Comparison of ENCODE assay signal across 10 cellular contexts in the genomic region with DNA sequence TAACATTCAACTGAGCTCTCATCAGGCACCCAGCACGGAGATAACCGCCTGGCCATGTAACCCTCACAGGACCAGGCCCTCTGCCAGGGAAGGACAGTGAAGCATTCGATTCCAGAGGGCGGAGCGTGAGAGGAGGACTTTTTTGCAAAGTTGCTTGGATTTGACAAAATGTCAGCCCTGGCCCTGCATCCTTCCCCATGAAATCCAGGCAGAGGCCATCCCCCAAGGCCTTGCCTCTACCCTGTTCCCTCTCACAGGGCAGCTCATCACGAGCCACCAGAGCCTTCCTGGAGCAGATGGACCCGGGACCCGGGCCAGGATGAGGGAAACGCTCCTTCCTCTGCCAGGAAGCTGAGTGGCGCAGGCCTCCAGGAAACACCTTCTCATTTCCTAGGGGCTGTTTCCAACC. TPM values are rescaled to one million over a fixed set of nuclear protein-coding genes. Genes with fewer than 3 reads are reported as not detected.
DNase-seq lines count a peak whose midpoint lies in the region; ATAC-seq and TF ChIP-seq lines count a peak whose summit lies in the region.
"Had no signal": no experiment of that assay in that cellular context is flagged by ENCODE, and none has a peak within 500 bp of the region (broad histone marks: within the 10 kb centered on the region; RNA-seq: fewer than 3 reads in every experiment).

No MANE protein-coding gene starts in this region.

- no peak overlapping the region for H3K4me3 Mint-ChIP-seq in T-helper 17 cell

- H3K4me3 ChIP-seq in esophagus squamous epithelium (no peak overlapping the region), mesendoderm (ENCODE audit: low read length) (no peak overlapping the region), upper lobe of right lung (no peak overlapping the region)

- ATAC-seq in T-helper 17 cell (no peak), upper lobe of right lung (peak; percentile 26), HG03045 (IDR thresholded peaks at IDR 0.05; ENCODE audit: unreplicated experiment) (no peak), GM19351 (IDR thresholded peaks at IDR 0.05; ENCODE audit: unreplicated experiment) (no peak)

- peak overlapping the region; percentile 12 for H3K9ac ChIP-seq in mesendoderm (ENCODE audit: low read length)

- intact Hi-C loops in esophagus squamous epithelium (cut with DNase I) (no loop called here), upper lobe of right lung (cut with DNase I) (no loop called here)

- H3K27ac ChIP-seq in esophagus squamous epithelium = peak overlapping the region in 3 of 4 donors; percentile 46 to 69 (median 62)
- peak overlapping the region; percentile 18 for H3K27ac ChIP-seq in mesendoderm (ENCODE audit: low read depth, low read length)
- peak overlapping the region; percentile 56 for H3K27ac ChIP-seq in upper lobe of right lung
- H3K27ac ChIP-seq: VCaP had no signal

- H3K27me3 ChIP-seq in esophagus squamous epithelium (no peaks in the 10 kb centered on the region), mesendoderm (ENCODE audit: insufficient read depth, low read length, poor library complexity) (no peaks in the 10 kb centered on the region), upper lobe of right lung (no peaks in the 10 kb centered on the region)

- H3K4me1 ChIP-seq in esophagus squamous epithelium (peaks cover 0 to 57% (median 28%) of the 10 kb centered on the region in 3 donors), mesendoderm (ENCODE audit: control insufficient read depth, low read depth, low read length) (peaks cover 16% of the 10 kb centered on the region), upper lobe of right lung (peaks cover 33% of the 10 kb centered on the region)

- 74% methylated on average over 3 to 8 of the region's 10 CpGs for WGBS in esophagus squamous epithelium, 2 donors
- no CpG with 5 or more reads among the region's 10 CpGs for WGBS in mesendoderm (ENCODE audit: extremely low coverage, insufficient coverage, low lambda C conversion rate)

- no peaks in the 10 kb centered on the region for H3K27me3 Mint-ChIP-seq in T-helper 17 cell

- no peak overlapping the region for H2BK15ac ChIP-seq in mesendoderm (replicated peaks; ENCODE audit: low read depth)

- H3K23ac ChIP-seq in mesendoderm (ENCODE audit: low read length) = no peak overlapping the region

- H3K18ac ChIP-seq in mesendoderm (ENCODE audit: low read length) = peak overlapping the region; percentile 52

- H3K4me1 Mint-ChIP-seq in T-helper 17 cell = peaks cover 4% of the 10 kb centered on the region

- H2AK5ac ChIP-seq in mesendoderm (ENCODE audit: low read length) = peak overlapping the region; percentile 15

- no peaks in the 10 kb centered on the region for H3K36me3 Mint-ChIP-seq in T-helper 17 cell (ENCODE audit: low read depth)

- no peak overlapping the region for H2BK120ac ChIP-seq in mesendoderm (ENCODE audit: low read depth, low read length)

- peak overlapping the region; percentile 82 for H3K56ac ChIP-seq in mesendoderm (ENCODE audit: low read length)

- DNase-seq in T-helper 17 cell (no peak), esophagus squamous epithelium (lab: John Stamatoyannopoulos, UW) (no peak), mesendoderm (no peak), upper lobe of right lung (no peak), NCI-H187 (lab: John Stamatoyannopoulos, UW) (no peak)
- DNase-seq: NCI-H1105, OCI-M1 had no signal

- TF ChIP-seq CTCF in esophagus squamous epithelium (IDR thresholded peaks at IDR 0.05) (no peak), upper lobe of right lung (IDR thresholded peaks at IDR 0.05) (no peak)

- H2BK5ac ChIP-seq in mesendoderm (ENCODE audit: low read length) = peak overlapping the region; percentile 49

- no peak overlapping the region for H4K8ac ChIP-seq in mesendoderm (ENCODE audit: low read depth, low read length)

- peaks cover 35% of the 10 kb centered on the region for H3K79me2 ChIP-seq in mesendoderm (ENCODE audit: control insufficient read depth, insufficient read depth, low read length)

- no peak for TF ChIP-seq POLR2A in esophagus squamous epithelium (IDR thresholded peaks at IDR 0.05)

- H3K36me3 ChIP-seq in esophagus squamous epithelium = peaks cover 0 to 19% (median 6%) of the 10 kb centered on the region in 3 donors
- H3K36me3 ChIP-seq in mesendoderm (ENCODE audit: control insufficient read depth, insufficient read depth, low read length) = peaks cover 1% of the 10 kb centered on the region
- H3K36me3 ChIP-seq in upper lobe of right lung = peaks cover under 1% of the 10 kb centered on the region

- no peak overlapping the region for H3K4me2 ChIP-seq in mesendoderm (ENCODE audit: low read length)

- H3K27ac Mint-ChIP-seq in T-helper 17 cell = peak overlapping the region; percentile 56

- peak overlapping the region; percentile 40 for H3K4ac ChIP-seq in mesendoderm (ENCODE audit: low read depth, low read length)

- peaks cover 14% of the 10 kb centered on the region for H3K79me1 ChIP-seq in mesendoderm (ENCODE audit: low read length)

- H4K5ac ChIP-seq in mesendoderm (ENCODE audit: low read length) = peak overlapping the region; percentile 1

- H3K9me3 ChIP-seq in T-helper 17 cell (ENCODE audit: control insufficient read depth, low read length, poor library complexity, severe bottlenecking) = no peaks in the 10 kb centered on the region
- H3K9me3 ChIP-seq in esophagus squamous epithelium = no peaks in the 10 kb centered on the region
- no peaks in the 10 kb centered on the region for H3K9me3 ChIP-seq in upper lobe of right lung

RNA-seq across cellular contexts. Expression of a gene that starts 17.0 kb away (rescaled TPM):
- total RNA-seq in T-helper 17 cell (10 to 100 TPM; 12.5 to 15.8 TPM), esophagus squamous epithelium (10 to 100 TPM; 16.8 to 32.6 (median 21.2) TPM), upper lobe of right lung (39.3 TPM)
- polyA plus RNA-seq in mesendoderm (2013, experiment 1 of 2) = 38.0 TPM
- 35.8 TPM for polyA plus RNA-seq in mesendoderm (2013, experiment 2 of 2)
